9 cellular contexts compared by ENCODE assay signal in the genomic region with DNA sequence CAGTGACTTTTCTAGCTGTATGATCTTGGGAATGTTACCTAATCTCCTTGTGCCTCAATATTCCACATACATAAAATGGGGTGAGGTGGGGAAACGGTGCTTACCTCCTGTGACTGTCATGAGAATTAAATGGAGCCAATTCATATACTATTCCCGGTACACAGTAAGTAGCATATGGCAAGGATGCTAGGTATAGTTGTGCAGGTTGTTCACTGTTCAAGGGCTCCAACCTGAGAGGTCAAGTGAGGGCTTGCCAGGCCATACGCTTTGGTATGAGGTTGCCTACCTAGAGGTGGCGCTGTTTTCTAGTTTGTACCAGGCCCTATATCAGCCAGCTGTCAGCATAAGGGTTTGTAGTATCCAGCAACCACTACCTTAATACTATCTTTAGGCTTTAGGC. TPM values are rescaled to one million over a fixed set of nuclear protein-coding genes. Genes with fewer than 3 reads are reported as not detected.
A peak's percentile ranks its signal among the peaks of the same experiment; 100 is the strongest.
DNase-seq lines count a peak whose midpoint lies in the region; ATAC-seq and TF ChIP-seq lines count a peak whose summit lies in the region.
"Had no signal": no experiment of that assay in that cellular context is flagged by ENCODE, and none has a peak within 500 bp of the region (broad histone marks: within the 10 kb centered on the region; RNA-seq: fewer than 3 reads in every experiment).

No MANE protein-coding gene starts in this region.

- peak; percentile 28 to 44 for DNase-seq in cardiac muscle cell (ENCODE audit: low read depth in 1 of 2, low spot score in 1 of 2)
- no peak for DNase-seq in cardiac septum (ENCODE audit: low spot score)
- DNase-seq in OCI-M1 (lab: John Stamatoyannopoulos, UW) = peak; percentile 55
- peak; percentile 37 for DNase-seq in fibroblast of mammary gland (ENCODE audit: low read depth)
- peak in 1 of 2 donors; percentile 48 for DNase-seq in upper lobe of left lung
- DNase-seq in amniotic stem cell (lab: John Stamatoyannopoulos, UW) = no peak
- no peak for DNase-seq in central memory CD4-positive, alpha-beta T cell
- DNase-seq: head of caudate nucleus had no signal

- no peaks in the 10 kb centered on the region for H3K36me3 ChIP-seq in cardiac muscle cell
- H3K36me3 ChIP-seq in upper lobe of left lung = no peaks in the 10 kb centered on the region

- no peaks in the 10 kb centered on the region for H3K9me3 ChIP-seq in cardiac muscle cell (ENCODE audit: low read depth)
- H3K9me3 ChIP-seq in upper lobe of left lung = no peaks in the 10 kb centered on the region

- no peak for TF ChIP-seq EP300 in upper lobe of left lung (IDR thresholded peaks at IDR 0.05)

- H3K27ac ChIP-seq in cardiac muscle cell (no peak overlapping the region), upper lobe of left lung (no peak overlapping the region)

- TF ChIP-seq POLR2A in upper lobe of left lung (IDR thresholded peaks at IDR 0.05) = no peak

- no peaks in the 10 kb centered on the region for H3K27me3 ChIP-seq in cardiac muscle cell
- no peaks in the 10 kb centered on the region for H3K27me3 ChIP-seq in upper lobe of left lung

- no peak for ATAC-seq in upper lobe of left lung (ENCODE audit: low FRiP score in 2 of 2)
- no peak for ATAC-seq in GM21576 (IDR thresholded peaks at IDR 0.05; ENCODE audit: unreplicated experiment)

- intact Hi-C loops in cardiac septum (cut with DNase I) = no loop called here

- WGBS in upper lobe of left lung, 2 donors = 81 to 83% methylated on average over 2 to 4 of the region's 4 CpGs

- H3K4me3 ChIP-seq in cardiac muscle cell (no peak overlapping the region), fibroblast of mammary gland (ENCODE audit: control insufficient read depth, low read depth, low read length) (no peak overlapping the region), upper lobe of left lung (no peak overlapping the region)

- H3K4me1 ChIP-seq in cardiac muscle cell (ENCODE audit: low read depth) = peaks cover 17% of the 10 kb centered on the region
- peaks cover 24 to 43% (median 35%) of the 10 kb centered on the region in 4 donors for H3K4me1 ChIP-seq in upper lobe of left lung

- TF ChIP-seq CTCF in cardiac muscle cell (IDR thresholded peaks at IDR 0.05; ENCODE audit: low read depth, low read length) (peak; percentile 42), fibroblast of mammary gland (conservative IDR thresholded peaks at IDR 0.05; ENCODE audit: control insufficient read depth, insufficient read depth, low read depth, low read length) (peak; percentile 49), upper lobe of left lung (IDR thresholded peaks at IDR 0.05) (peak in 5 of 6 experiments; percentile 28 to 42 (median 37))

RNA-seq across cellular contexts. Expression of a gene that starts 3.6 kb away (rescaled TPM):
- total RNA-seq in cardiac muscle cell (not detected in 2 replicates), cardiac septum (0.65 TPM), upper lobe of left lung (10 to 100 TPM in 5 of 6 donors, 1 to 10 TPM in 1; 5.4 to 25.1 (median 10.8) TPM)
- polyA plus RNA-seq in cardiac muscle cell = not detected in 2 replicates

RNA-seq across cellular contexts. Expression of a gene that starts 59.8 kb away (rescaled TPM):
- 1.8 and 3.6 TPM in 2 replicates for total RNA-seq in cardiac muscle cell
- 1.9 and 4.0 TPM in 2 replicates for polyA plus RNA-seq in cardiac muscle cell
- total RNA-seq in cardiac septum = 1.3 TPM
- total RNA-seq in upper lobe of left lung = 10 to 100 TPM; 19.4 to 41.3 (median 31.8) TPM

Comparison
In these comparisons a context has a peak if more than half of its experiments do, and no peak if none do; other contexts are left out.
1. DNase-seq: peak in cardiac muscle cell (2 of 2), OCI-M1 (single experiment) and fibroblast of mammary gland (single experiment); none in cardiac septum (single experiment), amniotic stem cell (single experiment) and central memory CD4-positive, alpha-beta T cell (single experiment).
2. Peak in every context shown above with its lines, with median percentiles within 50 percentile points of each other: CTCF ChIP-seq.